In genomic region chr13:78241278-78241919, GRCh38 we compare ENCODE assay signal across 9 cellular contexts.
A peak's percentile ranks its signal among the peaks of the same experiment; 100 is the strongest.
DNase-seq lines count a peak whose midpoint lies in the region; ATAC-seq and TF ChIP-seq lines count a peak whose summit lies in the region.
"Had no signal": no experiment of that assay in that cellular context is flagged by ENCODE, and none has a peak within 500 bp of the region (broad histone marks: within the 10 kb centered on the region; RNA-seq: fewer than 3 reads in every experiment).

No MANE protein-coding gene starts in this region.

- H3K27ac ChIP-seq in SK-N-MC, result no peak overlapping the region
- H3K27ac ChIP-seq: pancreas had no signal

- H3K9me3 ChIP-seq in SK-N-MC (ENCODE audit: low read depth, low read length), result no peaks in the 10 kb centered on the region
- H3K9me3 ChIP-seq: pancreas had no signal

- no peak overlapping the region for H3K9ac ChIP-seq in SK-N-MC (ENCODE audit: insufficient read length)

- peak; percentile 78 for ATAC-seq in GM18858 (IDR thresholded peaks at IDR 0.05; ENCODE audit: unreplicated experiment)
- ATAC-seq in HG02981 (IDR thresholded peaks at IDR 0.05; ENCODE audit: unreplicated experiment), result no peak
- ATAC-seq in HG03196 (IDR thresholded peaks at IDR 0.05; ENCODE audit: unreplicated experiment), result no peak

- H3K4me3 ChIP-seq in SK-N-MC (no peak overlapping the region), fibroblast of the aortic adventitia (ENCODE audit: low read depth, low read length) (no peak overlapping the region), retinal pigment epithelial cell (ENCODE audit: low read length) (no peak overlapping the region)
- H3K4me3 ChIP-seq: pancreas had no signal

- no peaks in the 10 kb centered on the region for H3K36me3 ChIP-seq in SK-N-MC (ENCODE audit: insufficient read depth, low read length)
- H3K36me3 ChIP-seq: pancreas had no signal

- DNase-seq in CD1c-positive myeloid dendritic cell (ENCODE audit: extremely low spot score), result peak; percentile 11
- DNase-seq in Kasumi-1 (lab: John Stamatoyannopoulos, UW), result peak; percentile 45 to 77
- peak; percentile 35 for DNase-seq in SK-N-MC (ENCODE audit: low read depth, low spot score)
- peak; percentile 26 for DNase-seq in fibroblast of the aortic adventitia (ENCODE audit: low read depth)
- DNase-seq in retinal pigment epithelial cell (ENCODE audit: low read depth), result peak; percentile 30

- TF ChIP-seq CTCF in fibroblast of the aortic adventitia (IDR thresholded peaks at IDR 0.05; ENCODE audit: insufficient read depth, low read length), result peak; percentile 59
- peak; percentile 85 for TF ChIP-seq CTCF in retinal pigment epithelial cell (conservative IDR thresholded peaks at IDR 0.05; ENCODE audit: low read depth, low read length)

Comparison
In these comparisons a context has a peak if more than half of its experiments do, and no peak if none do; other contexts are left out.
1. DNase-seq: peak in every context shown above with its lines; median percentile 61 in Kasumi-1; 35 in SK-N-MC; 30 in retinal pigment epithelial cell; 26 in fibroblast of the aortic adventitia; 11 in CD1c-positive myeloid dendritic cell.